In genomic region chr13:27306364-27306763, GRCh38 we compare ENCODE assay signal across 31 cellular contexts.
"Had no signal": no experiment of that assay in that cellular context is flagged by ENCODE, and none has a peak within 500 bp of the region (broad histone marks: within the 10 kb centered on the region; RNA-seq: fewer than 3 reads in every experiment).

No MANE protein-coding gene starts in this region.

- DNase-seq: activated CD4-positive, alpha-beta memory T cell treated with anti-CD3 and anti-CD28 coated beads, Interleukin-2, amount 10 ng/mL, durations not matched to agents 7 days and 5 days; activated CD4-positive, alpha-beta T cell treated with anti-CD3 and anti-CD28 coated beads, Interleukin-2, amount 10 ng/mL, durations not matched to agents 7 days and 5 days; activated CD8-positive, alpha-beta memory T cell treated with anti-CD3 and anti-CD28 coated beads, Interleukin-2, amount 10 ng/mL, durations not matched to agents 7 days and 5 days; activated gamma-delta T cell treated with Interleukin-2 at 50 U/mL for 16 hours; activated naive CD8-positive, alpha-beta T cell treated with anti-CD3 and anti-CD28 coated beads for 36 hours; adrenal gland; aorta; body of pancreas; dermis blood vessel endothelial cell; effector CD4-positive, alpha-beta T cell; foreskin keratinocyte; heart right ventricle; kidney glomerular epithelial cell; left lung; lower lobe of right lung; mesendoderm; nephron progenitor cell; sigmoid colon; small intestine; stimulated activated CD4-positive, alpha-beta T cell treated with anti-CD3 and anti-CD28 coated beads, Interleukin-4, amount 100 ng/mL, for 24 hours; stomach; T-helper 9 cell; thyroid gland; upper lobe of left lung; WERI-Rb-1 had no signal

- H3K27me3 ChIP-seq: adrenal gland, body of pancreas, esophagus muscularis mucosa, foreskin keratinocyte, left lung, neutrophil, sigmoid colon, stomach, thyroid gland, upper lobe of left lung, vagina had no signal

- H3K36me3 Mint-ChIP-seq: activated CD8-positive, alpha-beta memory T cell treated with anti-CD3 and anti-CD28 coated beads, Interleukin-2, amount 10 ng/mL, durations not matched to agents 7 days and 5 days; stimulated activated effector memory CD8-positive, alpha-beta T cell treated with anti-CD3 and anti-CD28 coated beads, Interleukin-12 subunit alpha, Interleukin-12 subunit beta, amount 100 ng/mL, for 72 hours had no signal

- H3K4me3 ChIP-seq: adrenal gland, body of pancreas, esophagus muscularis mucosa, heart right ventricle, left lung, lower lobe of right lung, sigmoid colon, stomach, thyroid gland, upper lobe of left lung, vagina had no signal

- H3K4me1 Mint-ChIP-seq: nephron progenitor cell; stimulated activated effector memory CD8-positive, alpha-beta T cell treated with anti-CD3 and anti-CD28 coated beads, Interleukin-12 subunit alpha, Interleukin-12 subunit beta, amount 100 ng/mL, for 72 hours had no signal

- H3K27ac ChIP-seq: adrenal gland, body of pancreas, esophagus muscularis mucosa, foreskin keratinocyte, heart right ventricle, left lung, lower lobe of right lung, neutrophil, sigmoid colon, stomach, thyroid gland, upper lobe of left lung, vagina, WERI-Rb-1 had no signal

- H3K4me1 ChIP-seq: adrenal gland, body of pancreas, esophagus muscularis mucosa, foreskin keratinocyte, heart right ventricle, left lung, lower lobe of right lung, sigmoid colon, stomach, thyroid gland, upper lobe of left lung, vagina had no signal

- H3K27me3 Mint-ChIP-seq: activated CD4-positive, alpha-beta T cell treated with anti-CD3 and anti-CD28 coated beads, Interleukin-2, amount 10 ng/mL, durations not matched to agents 7 days and 5 days; activated naive CD8-positive, alpha-beta T cell treated with anti-CD3 and anti-CD28 coated beads for 36 hours had no signal

- H3K9me3 Mint-ChIP-seq: activated CD4-positive, alpha-beta memory T cell treated with anti-CD3 and anti-CD28 coated beads, Interleukin-2, amount 10 ng/mL, durations not matched to agents 7 days and 5 days; activated CD4-positive, alpha-beta T cell treated with anti-CD3 and anti-CD28 coated beads, Interleukin-2, amount 10 ng/mL, durations not matched to agents 7 days and 5 days; stimulated activated effector memory CD8-positive, alpha-beta T cell treated with anti-CD3 and anti-CD28 coated beads, Interleukin-12 subunit alpha, Interleukin-12 subunit beta, amount 100 ng/mL, for 72 hours had no signal

- H3K36me3 ChIP-seq: adrenal gland, esophagus muscularis mucosa, heart right ventricle, left lung, lower lobe of right lung, neutrophil, sigmoid colon, stomach, thyroid gland, upper lobe of left lung, vagina, WERI-Rb-1 had no signal

- H3K4me3 Mint-ChIP-seq: activated CD4-positive, alpha-beta memory T cell treated with anti-CD3 and anti-CD28 coated beads, Interleukin-2, amount 10 ng/mL, durations not matched to agents 7 days and 5 days; activated CD4-positive, alpha-beta T cell treated with anti-CD3 and anti-CD28 coated beads, Interleukin-2, amount 10 ng/mL, durations not matched to agents 7 days and 5 days; activated CD8-positive, alpha-beta memory T cell treated with anti-CD3 and anti-CD28 coated beads, Interleukin-2, amount 10 ng/mL, durations not matched to agents 7 days and 5 days; activated naive CD8-positive, alpha-beta T cell treated with anti-CD3 and anti-CD28 coated beads for 36 hours; nephron progenitor cell; stimulated activated effector memory CD8-positive, alpha-beta T cell treated with anti-CD3 and anti-CD28 coated beads, Interleukin-12 subunit alpha, Interleukin-12 subunit beta, amount 100 ng/mL, for 72 hours; T-helper 1 cell treated with Interleukin-12 subunit alpha and Interleukin-12 subunit beta and Interleukin-4 antibody, amounts not matched to agents 30 μg/mL and 1 μg/mL, for 36 hours had no signal

- ATAC-seq: activated CD4-positive, CD25-positive, alpha-beta regulatory T cell treated with anti-CD3 and anti-CD28 coated beads, Interleukin-2, amount 50 U/mL, for 24 hours; activated CD8-positive, alpha-beta memory T cell treated with anti-CD3 and anti-CD28 coated beads, Interleukin-2, amount 10 ng/mL, durations not matched to agents 7 days and 5 days; body of pancreas; foreskin keratinocyte; heart right ventricle; left lung; lower lobe of right lung; stimulated activated effector memory CD8-positive, alpha-beta T cell treated with anti-CD3 and anti-CD28 coated beads, Interleukin-12 subunit alpha, Interleukin-12 subunit beta, amount 100 ng/mL, for 72 hours had no signal

- H3K27ac Mint-ChIP-seq: activated CD4-positive, alpha-beta memory T cell treated with anti-CD3 and anti-CD28 coated beads, Interleukin-2, amount 10 ng/mL, durations not matched to agents 7 days and 5 days; activated CD4-positive, alpha-beta T cell treated with anti-CD3 and anti-CD28 coated beads, Interleukin-2, amount 10 ng/mL, durations not matched to agents 7 days and 5 days; activated CD8-positive, alpha-beta memory T cell treated with anti-CD3 and anti-CD28 coated beads, Interleukin-2, amount 10 ng/mL, durations not matched to agents 7 days and 5 days; activated naive CD8-positive, alpha-beta T cell treated with anti-CD3 and anti-CD28 coated beads for 36 hours; nephron progenitor cell; stimulated activated effector memory CD8-positive, alpha-beta T cell treated with anti-CD3 and anti-CD28 coated beads, Interleukin-12 subunit alpha, Interleukin-12 subunit beta, amount 100 ng/mL, for 72 hours; T-helper 1 cell treated with Interleukin-12 subunit alpha and Interleukin-12 subunit beta and Interleukin-4 antibody, amounts not matched to agents 30 μg/mL and 1 μg/mL, for 36 hours had no signal

- H3K9me3 ChIP-seq: adrenal gland, body of pancreas, esophagus muscularis mucosa, left lung, lower lobe of right lung, neutrophil, sigmoid colon, stomach, thyroid gland, upper lobe of left lung, vagina had no signal
